1 cellular context compared by ENCODE assay signal in the genomic region with DNA sequence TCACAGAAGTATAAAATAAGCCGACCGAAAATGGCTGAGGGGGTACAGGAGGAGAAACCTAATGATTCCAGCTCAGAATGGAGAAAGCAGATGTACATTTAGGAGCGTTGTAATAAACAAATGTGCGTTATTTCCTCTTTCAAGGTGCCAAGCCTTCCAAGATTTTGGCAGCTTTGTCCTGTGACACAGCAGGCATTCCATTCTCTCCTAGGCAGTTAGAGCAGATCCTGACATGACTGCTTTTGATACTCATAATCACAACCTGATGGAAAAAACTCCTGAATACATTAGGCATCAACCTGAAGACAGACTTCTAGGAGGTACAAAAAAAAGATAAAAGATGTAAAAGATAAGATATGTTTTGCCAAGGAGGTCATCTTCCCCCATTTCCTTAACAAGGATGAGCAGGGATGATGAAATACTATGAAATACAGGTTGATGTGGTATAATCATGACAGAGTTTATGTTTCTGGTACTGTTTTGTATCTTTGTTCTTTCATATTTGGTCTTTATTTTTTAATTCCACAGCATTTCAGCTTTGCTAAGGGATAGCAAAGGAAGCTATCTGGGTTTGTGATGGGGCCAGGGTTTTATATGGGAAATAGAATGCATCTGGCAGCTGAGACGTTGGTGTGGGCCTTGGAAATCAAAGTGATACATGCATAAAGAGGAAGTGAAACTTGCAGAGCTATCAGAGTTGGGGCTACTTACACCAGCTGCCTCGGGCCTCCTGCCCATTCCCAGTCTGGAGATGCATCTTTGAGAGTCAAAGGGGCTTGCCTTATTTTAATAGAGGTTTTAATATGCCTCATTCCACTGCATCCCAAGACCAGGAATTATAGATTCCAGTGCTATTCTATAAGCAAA.
TF ChIP-seq lines count a peak whose summit lies in the region.

No MANE protein-coding gene starts in this region.

TF ChIP-seq in K562, 482 proteins besides CTCF, POLR2A, EP300 and RAD21 (continued from another document):
- TF ChIP-seq, protein P1, sequence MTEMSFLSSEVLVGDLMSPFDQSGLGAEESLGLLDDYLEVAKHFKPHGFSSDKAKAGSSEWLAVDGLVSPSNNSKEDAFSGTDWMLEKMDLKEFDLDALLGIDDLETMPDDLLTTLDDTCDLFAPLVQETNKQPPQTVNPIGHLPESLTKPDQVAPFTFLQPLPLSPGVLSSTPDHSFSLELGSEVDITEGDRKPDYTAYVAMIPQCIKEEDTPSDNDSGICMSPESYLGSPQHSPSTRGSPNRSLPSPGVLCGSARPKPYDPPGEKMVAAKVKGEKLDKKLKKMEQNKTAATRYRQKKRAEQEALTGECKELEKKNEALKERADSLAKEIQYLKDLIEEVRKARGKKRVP (CRISPR knock-in tag; IDR thresholded peaks at IDR 0.05): peak; percentile 76
- TF ChIP-seq RREB1 (CRISPR knock-in tag; IDR thresholded peaks at IDR 0.05): no peak
- TF ChIP-seq ZNF766 (CRISPR knock-in tag; conservative IDR thresholded peaks at IDR 0.05): peak; percentile 57
- TF ChIP-seq MECOM (CRISPR knock-in tag; IDR thresholded peaks at IDR 0.05): peak; percentile 52; the same call in 1 of the 2 replicates
- TF ChIP-seq DMBX1 (CRISPR knock-in tag; IDR thresholded peaks at IDR 0.05; ENCODE audit: borderline replicate concordance): no peak
- no peak for TF ChIP-seq MTA2 (IDR thresholded peaks at IDR 0.05; ENCODE audit: low read depth)
- TF ChIP-seq CEBPG (CRISPR knock-in tag; IDR thresholded peaks at IDR 0.05): no peak
- TF ChIP-seq CEBPG (tag; conservative IDR thresholded peaks at IDR 0.05 in 1 of 2, IDR thresholded peaks at IDR 0.05 in 1 of 2): peak; percentile 88 to 93
- TF ChIP-seq, protein P2, sequence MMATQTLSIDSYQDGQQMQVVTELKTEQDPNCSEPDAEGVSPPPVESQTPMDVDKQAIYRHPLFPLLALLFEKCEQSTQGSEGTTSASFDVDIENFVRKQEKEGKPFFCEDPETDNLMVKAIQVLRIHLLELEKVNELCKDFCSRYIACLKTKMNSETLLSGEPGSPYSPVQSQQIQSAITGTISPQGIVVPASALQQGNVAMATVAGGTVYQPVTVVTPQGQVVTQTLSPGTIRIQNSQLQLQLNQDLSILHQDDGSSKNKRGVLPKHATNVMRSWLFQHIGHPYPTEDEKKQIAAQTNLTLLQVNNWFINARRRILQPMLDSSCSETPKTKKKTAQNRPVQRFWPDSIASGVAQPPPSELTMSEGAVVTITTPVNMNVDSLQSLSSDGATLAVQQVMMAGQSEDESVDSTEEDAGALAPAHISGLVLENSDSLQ (IDR thresholded peaks at IDR 0.05): no peak
- peak; percentile 64; the same call in 1 of the 2 replicates for TF ChIP-seq ZSCAN32 (CRISPR knock-in tag; IDR thresholded peaks at IDR 0.05)
- no peak for TF ChIP-seq GATA2 (CRISPR knock-in tag; IDR thresholded peaks at IDR 0.05)
- no peak for TF ChIP-seq AFF1 (IDR thresholded peaks at IDR 0.05; ENCODE audit: low read depth in 1 of 2, partially characterized antibody in 2 of 2)
- peak; percentile 79; the same call in 1 of the 2 replicates for TF ChIP-seq SPI1 (IDR thresholded peaks at IDR 0.05; ENCODE audit: borderline replicate concordance, low read depth, low read length)
- no peak for TF ChIP-seq EHMT2 (IDR thresholded peaks at IDR 0.05)
- no peak for TF ChIP-seq NBN (IDR thresholded peaks at IDR 0.05; ENCODE audit: low read depth)
